Comparison of ENCODE assay signal across 8 cellular contexts in the genomic region with DNA sequence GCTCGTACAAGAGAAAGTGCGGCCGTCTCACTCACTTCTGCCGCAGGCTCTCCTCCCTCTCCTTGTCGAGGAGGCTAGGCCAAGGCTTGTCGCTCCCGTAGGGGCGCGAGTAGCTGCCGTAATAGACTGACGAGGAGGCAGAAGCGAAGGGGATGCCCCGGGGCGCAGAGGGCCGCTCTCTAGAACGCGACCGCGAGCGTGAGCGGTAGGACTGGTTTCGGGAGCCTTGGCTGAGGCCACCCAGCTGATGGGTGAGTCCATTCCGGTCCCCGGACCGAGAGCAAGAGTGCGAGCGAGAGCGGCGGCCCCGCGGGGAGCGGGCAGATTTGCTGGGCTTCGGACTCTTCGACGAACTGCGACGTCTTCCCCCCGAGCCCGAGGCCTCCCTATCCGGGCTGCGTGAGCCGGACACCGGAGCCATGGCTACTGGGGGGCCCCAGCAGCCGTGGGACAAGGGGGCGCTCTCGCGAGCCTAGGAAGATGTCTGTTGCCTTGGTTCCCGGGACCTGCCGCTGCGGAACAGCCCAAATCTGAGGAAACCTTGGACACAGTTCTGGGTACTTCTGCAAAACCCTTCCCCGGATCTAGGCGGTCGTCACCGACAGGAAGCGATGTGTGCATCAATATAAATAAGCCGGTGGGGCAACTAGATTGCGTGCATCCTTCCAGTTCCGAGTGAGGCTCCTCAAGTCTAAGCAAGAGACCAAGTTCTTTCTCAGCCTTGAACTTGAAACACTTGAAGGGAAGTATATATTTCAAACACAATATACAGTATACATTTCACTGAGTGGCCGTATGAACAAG. TPM values are rescaled to one million over a fixed set of nuclear protein-coding genes. Genes with fewer than 3 reads are reported as not detected.
DNase-seq lines count a peak whose midpoint lies in the region; ATAC-seq and TF ChIP-seq lines count a peak whose summit lies in the region.

A gene (minus strand): TSS at position 567 of the 804 bp plus-strand sequence. CDS start 146 bp downstream, at position 421.

- ATAC-seq in CD8-positive, alpha-beta T cell = peak; percentile 82
- ATAC-seq in GM19455 (IDR thresholded peaks at IDR 0.05; ENCODE audit: unreplicated experiment) = peak; percentile 87
- peak; percentile 90 for ATAC-seq in activated CD8-positive, alpha-beta T cell treated with anti-CD3 and anti-CD28 coated beads for 36 hours
- peak; percentile 94 to 98 (median 96) for ATAC-seq in right lobe of liver

- H3K9ac ChIP-seq in duodenal mucosa (ENCODE audit: low read depth in 1 of 2, low read length in 2 of 2) = peak within 1 kb of the TSS; percentile 84 to 85

- no peaks in the 10 kb centered on the region for H3K27me3 ChIP-seq in CD8-positive, alpha-beta T cell (ENCODE audit: insufficient read depth, low read length)
- H3K27me3 ChIP-seq in duodenal mucosa (ENCODE audit: control insufficient read depth in 1 of 2, insufficient read depth in 2 of 2, low read length in 2 of 2) (no peaks in the 10 kb centered on the region), right lobe of liver (no peaks in the 10 kb centered on the region)

- CTCF ChIA-PET in CD8-positive, alpha-beta T cell (lab: Charles Lee) = no interaction called here
- CTCF ChIA-PET in activated CD8-positive, alpha-beta T cell treated with anti-CD3 and anti-CD28 coated beads for 36 hours (lab: Charles Lee) = no interaction called here

- WGBS in right lobe of liver (ENCODE audit: insufficient coverage, low coverage, low lambda C conversion rate, missing lambda C conversion rate) = 36% methylated on average over 11 of the region's 59 CpGs

- H3K9me3 Mint-ChIP-seq in CD8-positive, alpha-beta T cell = no peaks in the 10 kb centered on the region
- no peaks in the 10 kb centered on the region for H3K9me3 Mint-ChIP-seq in activated CD8-positive, alpha-beta T cell treated with anti-CD3 and anti-CD28 coated beads for 36 hours

- peak; percentile 48 for TF ChIP-seq POLR2A in right lobe of liver (IDR thresholded peaks at IDR 0.05)

- peaks cover 18% of the 10 kb centered on the region for H3K4me1 ChIP-seq in CD8-positive, alpha-beta T cell (ENCODE audit: insufficient read depth, low read length)
- peaks cover 0 to 7% of the 10 kb centered on the region in 2 donors for H3K4me1 ChIP-seq in duodenal mucosa (ENCODE audit: control insufficient read depth in 1 of 2, insufficient read depth in 2 of 2, low read length in 2 of 2)
- H3K4me1 ChIP-seq in right lobe of liver = peaks cover 0 to 6% (median 2%) of the 10 kb centered on the region in 4 donors

- peaks cover 9% of the 10 kb centered on the region for H3K36me3 Mint-ChIP-seq in CD8-positive, alpha-beta T cell
- H3K36me3 Mint-ChIP-seq in activated CD8-positive, alpha-beta T cell treated with anti-CD3 and anti-CD28 coated beads for 36 hours (ENCODE audit: low read depth) = peaks cover 3% of the 10 kb centered on the region

- no peak for TF ChIP-seq CTCF in CD8-positive, alpha-beta T cell (IDR thresholded peaks at IDR 0.05)
- TF ChIP-seq CTCF in activated CD8-positive, alpha-beta T cell treated with anti-CD3 and anti-CD28 coated beads for 36 hours (IDR thresholded peaks at IDR 0.05) = no peak
- TF ChIP-seq CTCF in right lobe of liver (IDR thresholded peaks at IDR 0.05) = peak in 1 of 4 donors; percentile 14

- no peaks in the 10 kb centered on the region for H3K36me3 ChIP-seq in CD8-positive, alpha-beta T cell (ENCODE audit: insufficient read depth, low read length)
- no peaks in the 10 kb centered on the region for H3K36me3 ChIP-seq in duodenal mucosa (ENCODE audit: control insufficient read depth in 1 of 2, insufficient read depth in 2 of 2, low read length in 2 of 2)
- H3K36me3 ChIP-seq in right lobe of liver = no peaks in the 10 kb centered on the region

- intact Hi-C loops in CD8-positive, alpha-beta T cell (cut with DNase I, micrococcal nuclease) = loop anchor here (1.0 to 10.0 kb wide), 9 partner anchors 72 to 617 kb away; a partner anchor contains a TSS
- intact Hi-C loops in activated CD8-positive, alpha-beta T cell treated with anti-CD3 and anti-CD28 coated beads for 36 hours (cut with micrococcal nuclease) = no loop called here
- intact Hi-C loops in right lobe of liver (cut with DNase I) = no loop called here

- peak; percentile 59 to 86 (median 73) for DNase-seq in CD8-positive, alpha-beta T cell
- peak; percentile 88 for DNase-seq in HK-2 (ENCODE audit: unreplicated experiment)
- peak; percentile 92 for DNase-seq in NCI-H82 (lab: John Stamatoyannopoulos, UW)
- peak; percentile 86 for DNase-seq in activated CD8-positive, alpha-beta T cell treated with anti-CD3 and anti-CD28 coated beads for 36 hours
- DNase-seq in right lobe of liver = peak; percentile 65 to 83 (median 79)
- peak; percentile 59 to 78 for DNase-seq in stimulated activated CD4-positive, alpha-beta T cell treated with anti-CD3 and anti-CD28 coated beads, Interleukin-4, amount 100 ng/mL, for 4 hours

- peaks cover under 1% of the 10 kb centered on the region for H3K27me3 Mint-ChIP-seq in CD8-positive, alpha-beta T cell (ENCODE audit: low read depth)
- no peaks in the 10 kb centered on the region for H3K27me3 Mint-ChIP-seq in activated CD8-positive, alpha-beta T cell treated with anti-CD3 and anti-CD28 coated beads for 36 hours

- POLR2A ChIA-PET in CD8-positive, alpha-beta T cell (lab: Charles Lee) = interaction anchor here (1.5 kb wide), 1 partner anchor 13 kb away, joined by 6 read pairs; no protein-coding TSS in a partner anchor
- POLR2A ChIA-PET in activated CD8-positive, alpha-beta T cell treated with anti-CD3 and anti-CD28 coated beads for 36 hours (lab: Charles Lee) = interaction anchor here (1.6 kb wide), 1 partner anchor 42 kb away, joined by 5 read pairs; no protein-coding TSS in a partner anchor

- H3K4me3 ChIP-seq in CD8-positive, alpha-beta T cell (ENCODE audit: low read depth, low read length) = peak within 1 kb of the TSS; percentile 94
- H3K4me3 ChIP-seq in duodenal mucosa (ENCODE audit: low read depth in 1 of 2, low read length in 2 of 2) (peak within 1 kb of the TSS; percentile 65 to 89), right lobe of liver (peak within 1 kb of the TSS; percentile 41 to 72 (median 67))

- H3K9me3 ChIP-seq in CD8-positive, alpha-beta T cell (ENCODE audit: low read length) = no peaks in the 10 kb centered on the region
- H3K9me3 ChIP-seq in duodenal mucosa (ENCODE audit: control insufficient read depth in 1 of 2, low read length in 2 of 2) = no peaks in the 10 kb centered on the region
- H3K9me3 ChIP-seq in right lobe of liver = no peaks in the 10 kb centered on the region

- H3K4me3 Mint-ChIP-seq in CD8-positive, alpha-beta T cell = peak within 1 kb of the TSS; percentile 97
- peak within 1 kb of the TSS; percentile 79 for H3K4me3 Mint-ChIP-seq in activated CD8-positive, alpha-beta T cell treated with anti-CD3 and anti-CD28 coated beads for 36 hours

- H3K27ac ChIP-seq in CD8-positive, alpha-beta T cell (ENCODE audit: low read depth, low read length) = peak within 1 kb of the TSS; percentile 91
- H3K27ac ChIP-seq in duodenal mucosa (ENCODE audit: low read depth, low read length) (peak within 1 kb of the TSS; percentile 78), right lobe of liver (peak within 1 kb of the TSS; percentile 52 to 78 (median 74))

- H3K27ac Mint-ChIP-seq in CD8-positive, alpha-beta T cell = peak within 1 kb of the TSS; percentile 97
- peak within 1 kb of the TSS; percentile 90 for H3K27ac Mint-ChIP-seq in activated CD8-positive, alpha-beta T cell treated with anti-CD3 and anti-CD28 coated beads for 36 hours

- H3K4me1 Mint-ChIP-seq in CD8-positive, alpha-beta T cell (ENCODE audit: low read depth) = peaks cover 24% of the 10 kb centered on the region
- H3K4me1 Mint-ChIP-seq in activated CD8-positive, alpha-beta T cell treated with anti-CD3 and anti-CD28 coated beads for 36 hours (ENCODE audit: low read depth) = peaks cover 16% of the 10 kb centered on the region

RNA-seq across cellular contexts. Expression of the gene that starts here (rescaled TPM):
- 10 to 100 TPM; 17.4 to 20.1 TPM for total RNA-seq in CD8-positive, alpha-beta T cell
- 10 to 100 TPM in 1 of 2 experiments, 1 to 10 TPM in 1; 10.0 to 12.2 TPM for total RNA-seq in activated CD8-positive, alpha-beta T cell treated with anti-CD3 and anti-CD28 coated beads for 36 hours
- total RNA-seq in right lobe of liver = 1 to 10 TPM; 3.3 to 4.4 (median 3.6) TPM

Comparison
In these comparisons a context has a peak if more than half of its experiments do, and no peak if none do; other contexts are left out.
1. Peak in every context shown above with its lines: DNase-seq, ATAC-seq, H3K4me3 ChIP-seq and H3K27ac ChIP-seq.
2. intact Hi-C loops: an anchor here in CD8-positive, alpha-beta T cell (1.0 to 10.0 kb wide); none called in activated CD8-positive, alpha-beta T cell treated with anti-CD3 and anti-CD28 coated beads for 36 hours and right lobe of liver.